19 cellular contexts compared by ENCODE assay signal in genomic region chr4:142558851-142559250, GRCh38.
A peak's percentile ranks its signal among the peaks of the same experiment; 100 is the strongest.
DNase-seq lines count a peak whose midpoint lies in the region; FAIRE-seq and TF ChIP-seq lines count a peak whose summit lies in the region.
"Had no signal": no experiment of that assay in that cellular context is flagged by ENCODE, and none has a peak within 500 bp of the region (broad histone marks: within the 10 kb centered on the region; RNA-seq: fewer than 3 reads in every experiment).

No MANE protein-coding gene starts in this region.

- no peak overlapping the region for H3K4ac ChIP-seq in H1 (replicated peaks; ENCODE audit: insufficient read length, low read depth, low read length)

- H3K4me1 ChIP-seq in H1 (replicated peaks in 1 of 4; ENCODE audit: control insufficient read depth in 3 of 4, insufficient read depth in 4 of 4, low read length in 3 of 4): no peaks in the 10 kb centered on the region
- H3K4me1 ChIP-seq: breast epithelium, parathyroid adenoma, spleen had no signal

- no peaks in the 10 kb centered on the region for H3K79me2 ChIP-seq in H1 (ENCODE audit: control insufficient read depth in 1 of 2, insufficient read depth in 2 of 2, low read length in 2 of 2)
- H3K79me2 ChIP-seq: parathyroid adenoma had no signal

- no peak overlapping the region for H3K18ac ChIP-seq in H1 (ENCODE audit: extremely low read depth, low read length)

- TF ChIP-seq RAD21 in H1 (IDR thresholded peaks at IDR 0.05 in 1 of 2, conservative IDR thresholded peaks at IDR 0.05 in 1 of 2; ENCODE audit: low read depth in 2 of 2, low read length in 2 of 2): no peak

- H2BK5ac ChIP-seq in H1 (ENCODE audit: low read depth, low read length): no peak overlapping the region

- FAIRE-seq in H1 (lab: Jason Lieb, UNC): no peak
- no peak for FAIRE-seq in H54 (lab: Jason Lieb, UNC)
- FAIRE-seq: GM12891 had no signal

- H3K27me3 ChIP-seq in H1 (replicated peaks in 1 of 4; ENCODE audit: control insufficient read depth in 3 of 4, extremely low read depth in 1 of 4, insufficient read depth in 3 of 4, low read length in 3 of 4) (no peaks in the 10 kb centered on the region), WERI-Rb-1 (ENCODE audit: insufficient read depth, low read depth, severe bottlenecking) (no peaks in the 10 kb centered on the region)
- H3K27me3 ChIP-seq: breast epithelium, spleen had no signal

- H3K27ac Mint-ChIP-seq in nephron progenitor cell: no peak overlapping the region
- H3K27ac Mint-ChIP-seq: CD14-positive monocyte; stimulated activated naive CD8-positive, alpha-beta T cell treated with anti-CD3 and anti-CD28 coated beads, Interleukin-15, amount 100 ng/mL, for 72 hours had no signal

- H3K9me3 Mint-ChIP-seq in nephron progenitor cell: peaks cover 2% of the 10 kb centered on the region

- no peaks in the 10 kb centered on the region for H4K20me1 ChIP-seq in H1 (replicated peaks in 1 of 2; ENCODE audit: control insufficient read depth in 1 of 2, insufficient read depth in 2 of 2, low read length in 2 of 2)

- H3K4me3 Mint-ChIP-seq in nephron progenitor cell: no peak overlapping the region
- H3K4me3 Mint-ChIP-seq: CD14-positive monocyte; stimulated activated naive CD8-positive, alpha-beta T cell treated with anti-CD3 and anti-CD28 coated beads, Interleukin-15, amount 100 ng/mL, for 72 hours had no signal

- H3K27ac ChIP-seq in H1 (ENCODE audit: low read depth, low read length): no peak overlapping the region
- H3K27ac ChIP-seq in WERI-Rb-1: no peak overlapping the region
- H3K27ac ChIP-seq: breast epithelium, parathyroid adenoma, SK-N-MC, spleen had no signal

- TF ChIP-seq POLR2A in H1 (IDR thresholded peaks at IDR 0.05; ENCODE audit: control extremely low read depth in 1 of 2, low read depth in 2 of 2, low read length in 2 of 2) (no peak), H54 (IDR thresholded peaks at IDR 0.05; ENCODE audit: low read depth, low read length) (no peak)

- H3K36me3 Mint-ChIP-seq in nephron progenitor cell (ENCODE audit: low read depth): peaks cover 7% of the 10 kb centered on the region
- H3K36me3 Mint-ChIP-seq: CD14-positive monocyte had no signal

- no peak overlapping the region for H4K5ac ChIP-seq in H1 (ENCODE audit: insufficient read length, low read depth, low read length)

- no peaks in the 10 kb centered on the region for H3K79me1 ChIP-seq in H1 (ENCODE audit: low read depth, low read length)

- H3K4me2 ChIP-seq in H1 (ENCODE audit: insufficient read depth in 1 of 2, low read depth in 2 of 2, low read length in 2 of 2): no peak overlapping the region

- CTCF ChIA-PET in H1 (lab: Charles Lee; ENCODE audit: partially characterized antibody): interaction anchor here (0.6 to 1.4 kb wide), 3 partner anchors 8 to 1154 kb away, joined by 3 to 4 read pairs (median 3); no protein-coding TSS in a partner anchor

- H2AK5ac ChIP-seq in H1 (ENCODE audit: low read depth, low read length): no peak overlapping the region

- H3K9me3 ChIP-seq in H1 (ENCODE audit: insufficient read depth in 2 of 2, low read depth in 1 of 2, low read length in 1 of 2): no peaks in the 10 kb centered on the region
- no peaks in the 10 kb centered on the region for H3K9me3 ChIP-seq in WERI-Rb-1 (ENCODE audit: severe bottlenecking)
- H3K9me3 ChIP-seq: breast epithelium, mucosa of descending colon, spleen had no signal

- H2BK120ac ChIP-seq in H1 (replicated peaks; ENCODE audit: low read depth, low read length): no peak overlapping the region

- H2BK15ac ChIP-seq in H1 (ENCODE audit: low read length): no peak overlapping the region

- no peak overlapping the region for H2BK20ac ChIP-seq in H1 (ENCODE audit: low read length)

- TF ChIP-seq EP300 in H1 (IDR thresholded peaks at IDR 0.05; ENCODE audit: borderline replicate concordance in 1 of 2, low read depth in 2 of 2, low read length in 2 of 2): no peak

- no peaks in the 10 kb centered on the region for H3K36me3 ChIP-seq in H1 (ENCODE audit: control insufficient read depth in 2 of 4, insufficient read depth in 4 of 4, low read length in 3 of 4)
- H3K36me3 ChIP-seq in WERI-Rb-1: no peaks in the 10 kb centered on the region
- H3K36me3 ChIP-seq: breast epithelium, spleen had no signal

- H3K14ac ChIP-seq in H1 (ENCODE audit: insufficient read length): no peak overlapping the region

- no peaks in the 10 kb centered on the region for H3K23me2 ChIP-seq in H1 (ENCODE audit: low read depth, low read length)

- H3K23ac ChIP-seq in H1 (ENCODE audit: insufficient read length): no peak overlapping the region

- peak; percentile 47 for DNase-seq in EL
- peak; percentile 33 for DNase-seq in NCI-H226
- no peak for DNase-seq in H1 (ENCODE audit: low read depth in 1 of 2, low spot score in 2 of 2)
- DNase-seq in nephron progenitor cell: peak; percentile 21
- no peak for DNase-seq in NOMO-1 treated with DMSO at 0.1 percent for 48 hours (lab: John Stamatoyannopoulos, UW; ENCODE audit: unreplicated experiment)
- no peak for DNase-seq in H54 (ENCODE audit: insufficient read length, low spot score)
- DNase-seq in WERI-Rb-1: no peak
- DNase-seq in OCI-M2 (lab: John Stamatoyannopoulos, UW; ENCODE audit: unreplicated experiment): no peak
- DNase-seq: activated gamma-delta T cell; DMS79 treated with DMSO at 0.1 percent for 48 hours; mucosa of descending colon; NCI-H1436; spleen; stimulated activated naive CD8-positive, alpha-beta T cell treated with anti-CD3 and anti-CD28 coated beads, Interleukin-15, amount 100 ng/mL, for 72 hours had no signal

- H2AFZ ChIP-seq in H1 (ENCODE audit: low read length): no peak overlapping the region
- H2AFZ ChIP-seq: parathyroid adenoma had no signal

- POLR2A ChIA-PET in H1 (lab: Charles Lee; ENCODE audit: partially characterized antibody): no interaction called here

- no peaks in the 10 kb centered on the region for H3K27me3 Mint-ChIP-seq in nephron progenitor cell (ENCODE audit: low read depth, poor library complexity)
- H3K27me3 Mint-ChIP-seq: stimulated activated naive CD8-positive, alpha-beta T cell treated with anti-CD3 and anti-CD28 coated beads, Interleukin-15, amount 100 ng/mL, for 72 hours had no signal

- peaks cover 54% of the 10 kb centered on the region for H3K4me1 Mint-ChIP-seq in nephron progenitor cell
- H3K4me1 Mint-ChIP-seq: CD14-positive monocyte had no signal

- 93% methylated on average over 4 of the region's 4 CpGs; no CpG with 5 or more reads in 1 of the 2 experiments for WGBS in H1 (ENCODE audit: extremely low coverage in 1 of 2, insufficient coverage in 1 of 2, insufficient read length in 1 of 2, insufficient replicate concordance in 2 of 2, low coverage in 1 of 2, low lambda C conversion rate in 2 of 2, missing lambda C conversion rate in 1 of 2), 2 experiments

- TF ChIP-seq CTCF in H1 (IDR thresholded peaks at IDR 0.05; ENCODE audit: control extremely low read depth in 1 of 3, insufficient read depth in 1 of 3, low read depth in 1 of 3, low read length in 3 of 3) (no peak), nephron progenitor cell (IDR thresholded peaks at IDR 0.05) (no peak), WERI-Rb-1 (IDR thresholded peaks at IDR 0.05; ENCODE audit: low read depth, low read length) (no peak)

- H3K4me3 ChIP-seq in H1 (ENCODE audit: extremely low read depth in 1 of 4, insufficient read depth in 2 of 4, low read depth in 3 of 4, low read length in 4 of 4): no peak overlapping the region
- H3K4me3 ChIP-seq in WERI-Rb-1 (ENCODE audit: low read depth, low read length): no peak overlapping the region
- H3K4me3 ChIP-seq: breast epithelium, mucosa of descending colon, SK-N-MC, spleen had no signal

- H4K8ac ChIP-seq in H1 (ENCODE audit: extremely low read depth, insufficient read depth, low read length): no peak overlapping the region

- H2BK12ac ChIP-seq in H1 (ENCODE audit: low read depth, low read length): no peak overlapping the region

- H3K56ac ChIP-seq in H1 (replicated peaks; ENCODE audit: insufficient read length, low read depth, low read length): no peak overlapping the region

- H3K9ac ChIP-seq in H1 (replicated peaks in 1 of 4; ENCODE audit: extremely low read depth in 1 of 4, low read depth in 3 of 4, low read length in 3 of 4): no peak overlapping the region
- H3K9ac ChIP-seq: parathyroid adenoma had no signal

- H4K91ac ChIP-seq in H1 (replicated peaks; ENCODE audit: insufficient read length, low read length): no peak overlapping the region

TF ChIP-seq in H1, 55 proteins besides CTCF, POLR2A, EP300 and RAD21:
- TF ChIP-seq MAX (IDR thresholded peaks at IDR 0.05) (no peak), TEAD4 (IDR thresholded peaks at IDR 0.05; ENCODE audit: low read depth, low read length) (peak; percentile 43), TAF1 (IDR thresholded peaks at IDR 0.05; ENCODE audit: low read depth, low read length) (no peak)

Comparison
In these comparisons a context has a peak if more than half of its experiments do, and no peak if none do; other contexts are left out.
1. DNase-seq: peak in EL (single experiment), NCI-H226 (single experiment) and nephron progenitor cell (single experiment); none in H1 (0 of 2), NOMO-1 treated with DMSO at 0.1 percent for 48 hours (single experiment), H54 (single experiment), WERI-Rb-1 (single experiment) and OCI-M2 (single experiment).